9 cellular contexts compared by ENCODE assay signal in genomic region chr17:35809855-35810461, GRCh38. TPM values are rescaled to one million over a fixed set of nuclear protein-coding genes. Genes with fewer than 3 reads are reported as not detected.
A peak's percentile ranks its signal among the peaks of the same experiment; 100 is the strongest.
DNase-seq lines count a peak whose midpoint lies in the region; ATAC-seq and TF ChIP-seq lines count a peak whose summit lies in the region.
"Had no signal": no experiment of that assay in that cellular context is flagged by ENCODE, and none has a peak within 500 bp of the region (broad histone marks: within the 10 kb centered on the region; RNA-seq: fewer than 3 reads in every experiment).

No MANE protein-coding gene starts in this region.

- ATAC-seq in HG03457 (IDR thresholded peaks at IDR 0.05; ENCODE audit: unreplicated experiment) (peak; percentile 5), right lobe of liver (peak in 1 of 4 donors; percentile 3), HG03565 (IDR thresholded peaks at IDR 0.05; ENCODE audit: unreplicated experiment) (no peak), GM21825 (IDR thresholded peaks at IDR 0.05; ENCODE audit: unreplicated experiment) (no peak)

- TF ChIP-seq CTCF in CD14-positive monocyte (IDR thresholded peaks at IDR 0.05): no peak
- TF ChIP-seq CTCF in astrocyte of the cerebellum (IDR thresholded peaks at IDR 0.05; ENCODE audit: low read depth, low read length, missing control alignments): no peak
- TF ChIP-seq CTCF in right lobe of liver (IDR thresholded peaks at IDR 0.05): no peak
- no peak for TF ChIP-seq CTCF in tibial nerve (IDR thresholded peaks at IDR 0.05)

- TF ChIP-seq POLR2A in right lobe of liver (IDR thresholded peaks at IDR 0.05) (no peak), tibial nerve (IDR thresholded peaks at IDR 0.05) (no peak)

- intact Hi-C loops in CD14-positive monocyte (cut with micrococcal nuclease) (loop anchor here (2.0 to 10.0 kb wide), 3 partner anchors 45 to 845 kb away; partner anchors contain the start of genes CCT6B (in 1 of the 2) and ZNF830 (in 1 of the 2)), right lobe of liver (cut with DNase I) (loop anchor here (5.0 kb wide), 1 partner anchor 43 kb away; no protein-coding TSS in a partner anchor)

- H3K36me3 ChIP-seq in right lobe of liver (no peaks in the 10 kb centered on the region), tibial nerve (no peaks in the 10 kb centered on the region)

- no peaks in the 10 kb centered on the region for H3K27me3 Mint-ChIP-seq in CD14-positive monocyte (ENCODE audit: low read depth in 3 of 3)

- H3K4me3 Mint-ChIP-seq in CD14-positive monocyte: peak overlapping the region; percentile 96 to 99

- peak overlapping the region; percentile 92 to 99 (median 97) for H3K27ac Mint-ChIP-seq in CD14-positive monocyte

- peaks cover 5 to 7% of the 10 kb centered on the region in 2 donors for H3K36me3 Mint-ChIP-seq in CD14-positive monocyte

- H3K27me3 ChIP-seq in right lobe of liver: no peaks in the 10 kb centered on the region
- H3K27me3 ChIP-seq in tibial nerve: no peaks in the 10 kb centered on the region

- H3K27ac ChIP-seq in right lobe of liver (peak overlapping the region; percentile 77 to 92 (median 88)), tibial nerve (peak overlapping the region; percentile 89 to 98 (median 94))

- H3K4me1 Mint-ChIP-seq in CD14-positive monocyte: peaks cover 46% of the 10 kb centered on the region

- H3K4me3 ChIP-seq in astrocyte of the cerebellum (ENCODE audit: low read depth, low read length): peak overlapping the region; percentile 95
- H3K4me3 ChIP-seq in right lobe of liver: peak overlapping the region; percentile 81 to 91 (median 84)
- H3K4me3 ChIP-seq in tibial nerve: peak overlapping the region; percentile 81 to 98 (median 90)

- in situ Hi-C loops in astrocyte of the cerebellum (cut with HindIII; ENCODE audit: low sequenced_read_pairs): no loop called here

- DNase-seq in CD14-positive monocyte (ENCODE audit: low spot score) (no peak), astrocyte of the cerebellum (ENCODE audit: low read depth) (no peak), right lobe of liver (no peak), tibial nerve (ENCODE audit: low spot score in 2 of 2) (no peak), inferior parietal cortex (ENCODE audit: extremely low spot score) (no peak)

- no peaks in the 10 kb centered on the region for H3K9me3 Mint-ChIP-seq in CD14-positive monocyte

- H3K9me3 ChIP-seq in right lobe of liver: no peaks in the 10 kb centered on the region
- no peaks in the 10 kb centered on the region for H3K9me3 ChIP-seq in tibial nerve

- WGBS in right lobe of liver (ENCODE audit: insufficient coverage, low coverage, low lambda C conversion rate, missing lambda C conversion rate): 2% methylated on average over 5 of the region's 24 CpGs
- WGBS in tibial nerve, 2 donors: 0% methylated on average over 12 to 17 of the region's 24 CpGs

- H3K4me1 ChIP-seq in right lobe of liver (peaks cover 0 to 22% (median 8%) of the 10 kb centered on the region in 4 donors), tibial nerve (peaks cover 0 to 57% (median 36%) of the 10 kb centered on the region in 4 donors)

- no peak for TF ChIP-seq EP300 in tibial nerve (IDR thresholded peaks at IDR 0.05)

RNA-seq across cellular contexts. Expression of gene TAF15, which starts 0.7 kb away (rescaled TPM):
- 10 to 100 TPM in 1 of 2 donors, 1 to 10 TPM in 1; 6.0 to 16.3 TPM for polyA plus RNA-seq in CD14-positive monocyte
- total RNA-seq in right lobe of liver: 10 to 100 TPM; 41.3 to 75.8 (median 65.4) TPM
- total RNA-seq in tibial nerve: 100 to 1,000 TPM in 1 of 4 donors, 10 to 100 TPM in 3; 62.8 to 115 (median 88.4) TPM

RNA-seq across cellular contexts. Expression of gene MMP28, which starts 14.5 kb away (rescaled TPM):
- polyA plus RNA-seq in CD14-positive monocyte: not detected
- total RNA-seq in right lobe of liver: under 1 TPM in 3 of 6 experiments, not detected in 3; 0.22 to 0.28 (median 0.25) TPM
- 100 to 1,000 TPM in 3 of 4 donors, 10 to 100 TPM in 1; 71.7 to 174 (median 136) TPM for total RNA-seq in tibial nerve

RNA-seq across cellular contexts. Expression of gene C17orf50, which starts 49.3 kb away (rescaled TPM):
- not detected for polyA plus RNA-seq in CD14-positive monocyte
- not detected for total RNA-seq in right lobe of liver
- total RNA-seq in tibial nerve: not detected
- total RNA-seq: M059J had no signal

RNA-seq across cellular contexts. Expression of gene GAS2L2, which starts 56.9 kb away (rescaled TPM):
- not detected for polyA plus RNA-seq in CD14-positive monocyte
- not detected for total RNA-seq in right lobe of liver
- total RNA-seq in tibial nerve: 1 to 10 TPM in 3 of 4 donors, under 1 TPM in 1; 0.84 to 1.4 (median 1.1) TPM
- total RNA-seq: M059J had no signal

RNA-seq across cellular contexts. Expression of gene HEATR9, which starts 58.7 kb away (rescaled TPM):
- polyA plus RNA-seq in CD14-positive monocyte: not detected
- not detected for total RNA-seq in right lobe of liver
- total RNA-seq in tibial nerve: not detected
- total RNA-seq: M059J had no signal

Comparison
In these comparisons a context has a peak if more than half of its experiments do, and no peak if none do; other contexts are left out.
1. RNA of gene MMP28, which starts 14.5 kb away (total RNA-seq): 71.7 to 174 TPM in tibial nerve; 0.22 to 0.28 TPM in right lobe of liver; every median in the first group is over 10 times any median in the second.
2. Peak in every context shown above with its lines, with median percentiles within 50 percentile points of each other: H3K4me3 ChIP-seq.